Comparison of ENCODE assay signal across 18 cellular contexts in the genomic region with DNA sequence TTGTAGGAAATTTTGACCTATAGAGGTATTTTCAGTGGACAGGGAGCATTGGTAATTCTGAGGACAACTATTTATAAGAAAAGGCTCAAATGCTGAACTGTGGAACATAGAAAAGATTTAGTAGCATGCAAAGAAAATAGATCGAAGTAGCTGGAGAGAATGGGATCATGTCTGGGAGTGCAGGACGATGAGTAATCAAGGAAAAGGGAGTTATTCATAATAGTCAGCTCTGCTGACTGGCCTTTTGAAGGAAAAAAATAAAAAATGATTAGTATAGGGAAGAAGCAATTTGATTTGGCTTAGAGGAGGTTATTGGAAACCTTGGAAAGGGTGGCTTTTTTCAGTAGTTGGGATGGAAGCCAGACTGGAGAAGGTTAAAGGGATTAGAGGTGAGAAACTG. TPM values are rescaled to one million over a fixed set of nuclear protein-coding genes. Genes with fewer than 3 reads are reported as not detected.
DNase-seq lines count a peak whose midpoint lies in the region; TF ChIP-seq lines count a peak whose summit lies in the region.
"Had no signal": no experiment of that assay in that cellular context is flagged by ENCODE, and none has a peak within 500 bp of the region (broad histone marks: within the 10 kb centered on the region; RNA-seq: fewer than 3 reads in every experiment).

No MANE protein-coding gene starts in this region.

- BruUV-seq in mammary epithelial cell (replicated peaks; lab: Mats Ljungman, UMichigan): no TSS peak

- no peak overlapping the region for H2AFZ ChIP-seq in mammary epithelial cell (ENCODE audit: low read depth, low read length)

- intact Hi-C loops in mammary epithelial cell (cut with micrococcal nuclease): no loop called here
- intact Hi-C loops in breast epithelium (cut with DNase I; ENCODE audit: low total_unique reads): no loop called here
- intact Hi-C loops in prostate gland (cut with DNase I): no loop called here
- intact Hi-C loops in activated T-helper 2 cell treated with anti-CD3 and anti-CD28 coated beads, Interferon-gamma antibody, Interleukin-2, Interleukin-4, amounts not matched to agents 10 μg/mL and 5 μg/mL and 100 μg/mL, durations not matched to agents 14 hours and 24 hours and 36 hours (cut with micrococcal nuclease): no loop called here
- intact Hi-C loops in thyroid gland (cut with DNase I): no loop called here

- H3K4me3 Mint-ChIP-seq in activated T-helper 2 cell treated with anti-CD3 and anti-CD28 coated beads, Interferon-gamma antibody, Interleukin-2, Interleukin-4, amounts not matched to agents 10 μg/mL and 5 μg/mL and 100 μg/mL, durations not matched to agents 14 hours and 24 hours and 36 hours (ENCODE audit: low read depth): no peak overlapping the region
- H3K4me3 Mint-ChIP-seq: activated CD8-positive, alpha-beta T cell treated with anti-CD3 and anti-CD28 coated beads, Interleukin-2, amount 10 ng/mL, durations not matched to agents 7 days and 5 days; CD4-positive, CD25-positive, alpha-beta regulatory T cell; T-helper 17 cell; WTC11 had no signal

- no peak overlapping the region for H3K27ac Mint-ChIP-seq in activated T-helper 2 cell treated with anti-CD3 and anti-CD28 coated beads, Interferon-gamma antibody, Interleukin-2, Interleukin-4, amounts not matched to agents 10 μg/mL and 5 μg/mL and 100 μg/mL, durations not matched to agents 14 hours and 24 hours and 36 hours
- H3K27ac Mint-ChIP-seq: activated CD8-positive, alpha-beta T cell treated with anti-CD3 and anti-CD28 coated beads, Interleukin-2, amount 10 ng/mL, durations not matched to agents 7 days and 5 days; CD4-positive, CD25-positive, alpha-beta regulatory T cell; T-helper 17 cell; WTC11 had no signal

- H3K4me3 ChIP-seq in mammary epithelial cell (replicated peaks in 1 of 3; ENCODE audit: insufficient read depth in 1 of 3, low read depth in 2 of 3, low read length in 3 of 3): no peak overlapping the region
- H3K4me3 ChIP-seq in breast epithelium: no peak overlapping the region
- no peak overlapping the region for H3K4me3 ChIP-seq in prostate gland
- H3K4me3 ChIP-seq in thyroid gland (replicated peaks in 1 of 3): no peak overlapping the region
- H3K4me3 ChIP-seq: spleen, tibial artery had no signal

- no peaks in the 10 kb centered on the region for H4K20me1 ChIP-seq in mammary epithelial cell (ENCODE audit: insufficient read depth, low read length)

- no peaks in the 10 kb centered on the region for H3K9me3 Mint-ChIP-seq in activated T-helper 2 cell treated with anti-CD3 and anti-CD28 coated beads, Interferon-gamma antibody, Interleukin-2, Interleukin-4, amounts not matched to agents 10 μg/mL and 5 μg/mL and 100 μg/mL, durations not matched to agents 14 hours and 24 hours and 36 hours
- H3K9me3 Mint-ChIP-seq: WTC11 had no signal

- TF ChIP-seq CTCF in mammary epithelial cell (conservative IDR thresholded peaks at IDR 0.05 in 1 of 2, IDR thresholded peaks at IDR 0.05 in 1 of 2; ENCODE audit: extremely low read depth in 1 of 2, insufficient read depth in 1 of 2, low read depth in 1 of 2, low read length in 2 of 2) (no peak), breast epithelium (IDR thresholded peaks at IDR 0.05) (no peak), prostate gland (IDR thresholded peaks at IDR 0.05) (no peak), thyroid gland (IDR thresholded peaks at IDR 0.05) (no peak)

- H3K4me2 ChIP-seq in mammary epithelial cell (ENCODE audit: insufficient read depth, low read depth, low read length): no peak overlapping the region

- TF ChIP-seq POLR2A in breast epithelium (IDR thresholded peaks at IDR 0.05): no peak
- no peak for TF ChIP-seq POLR2A in prostate gland (IDR thresholded peaks at IDR 0.05)
- no peak for TF ChIP-seq POLR2A in thyroid gland (IDR thresholded peaks at IDR 0.05)

- no peaks in the 10 kb centered on the region for H3K4me1 Mint-ChIP-seq in activated T-helper 2 cell treated with anti-CD3 and anti-CD28 coated beads, Interferon-gamma antibody, Interleukin-2, Interleukin-4, amounts not matched to agents 10 μg/mL and 5 μg/mL and 100 μg/mL, durations not matched to agents 14 hours and 24 hours and 36 hours (ENCODE audit: low read depth)
- H3K4me1 Mint-ChIP-seq: CD4-positive, CD25-positive, alpha-beta regulatory T cell had no signal

- H3K27ac ChIP-seq in mammary epithelial cell (ENCODE audit: insufficient read depth, low read depth, low read length) (no peak overlapping the region), breast epithelium (no peak overlapping the region), prostate gland (no peak overlapping the region), thyroid gland (no peak overlapping the region)
- H3K27ac ChIP-seq: 22Rv1, spleen, tibial artery had no signal

- no peak overlapping the region for H3K9ac ChIP-seq in mammary epithelial cell (ENCODE audit: insufficient read depth, low read length)

- H3K4me1 ChIP-seq in mammary epithelial cell (ENCODE audit: insufficient read depth, low read length) (no peaks in the 10 kb centered on the region), breast epithelium (no peaks in the 10 kb centered on the region), prostate gland (replicated peaks) (no peaks in the 10 kb centered on the region), thyroid gland (no peaks in the 10 kb centered on the region)
- H3K4me1 ChIP-seq: spleen, tibial artery had no signal

- CTCF ChIA-PET in mammary epithelial cell (lab: Charles Lee; ENCODE audit: low non-redundant PET): no interaction called here

- H3K79me2 ChIP-seq in mammary epithelial cell (ENCODE audit: insufficient read depth, low read length): no peaks in the 10 kb centered on the region

- H3K36me3 Mint-ChIP-seq in activated T-helper 2 cell treated with anti-CD3 and anti-CD28 coated beads, Interferon-gamma antibody, Interleukin-2, Interleukin-4, amounts not matched to agents 10 μg/mL and 5 μg/mL and 100 μg/mL, durations not matched to agents 14 hours and 24 hours and 36 hours (ENCODE audit: low read depth): no peaks in the 10 kb centered on the region
- H3K36me3 Mint-ChIP-seq: CD4-positive, CD25-positive, alpha-beta regulatory T cell; WTC11 had no signal

- DNase-seq in mammary epithelial cell (peak; percentile 29), breast epithelium (ENCODE audit: low spot score in 2 of 2) (no peak), astrocyte of the hippocampus (ENCODE audit: low read depth, low spot score) (peak; percentile 48), kidney glomerular epithelial cell (lab: John Stamatoyannopoulos, UW) (peak; percentile 70), prostate gland (ENCODE audit: low spot score) (no peak), thyroid gland (no peak)
- DNase-seq in activated effector memory CD4-positive, alpha-beta T cell treated with anti-CD3 and anti-CD28 coated beads, Interleukin-2, amount 50 U/mL, for 16 hours: no peak
- DNase-seq in activated T-helper 2 cell treated with anti-CD3 and anti-CD28 coated beads, Interferon-gamma antibody, Interleukin-2, Interleukin-4, amounts not matched to agents 10 μg/mL and 5 μg/mL and 100 μg/mL, durations not matched to agents 14 hours and 24 hours and 36 hours (ENCODE audit: low spot score): no peak
- DNase-seq: activated CD8-positive, alpha-beta T cell treated with anti-CD3 and anti-CD28 coated beads, Interleukin-2, amount 10 ng/mL, durations not matched to agents 7 days and 5 days; CD4-positive, CD25-positive, alpha-beta regulatory T cell; cerebellar nuclear complex; NCI-H446; Right ventricle myocardium superior; spleen; T-helper 17 cell; tibial artery had no signal

- H3K36me3 ChIP-seq in mammary epithelial cell (ENCODE audit: insufficient read depth, low read length) (no peaks in the 10 kb centered on the region), breast epithelium (no peaks in the 10 kb centered on the region), prostate gland (no peaks in the 10 kb centered on the region), thyroid gland (no peaks in the 10 kb centered on the region)
- H3K36me3 ChIP-seq: spleen, tibial artery had no signal

- in situ Hi-C loops in mammary epithelial cell (cut with MboI; ENCODE audit: low sequenced_read_pairs in 2 of 2): no loop called here

- no peaks in the 10 kb centered on the region for H3K27me3 Mint-ChIP-seq in activated T-helper 2 cell treated with anti-CD3 and anti-CD28 coated beads, Interferon-gamma antibody, Interleukin-2, Interleukin-4, amounts not matched to agents 10 μg/mL and 5 μg/mL and 100 μg/mL, durations not matched to agents 14 hours and 24 hours and 36 hours (ENCODE audit: low read depth)

- dilution Hi-C loops in mammary epithelial cell (cut with HindIII; ENCODE audit: low sequenced_read_pairs): no loop called here

- H3K9me3 ChIP-seq in mammary epithelial cell (replicated peaks; ENCODE audit: insufficient read depth, low read length) (no peaks in the 10 kb centered on the region), breast epithelium (no peaks in the 10 kb centered on the region), prostate gland (no peaks in the 10 kb centered on the region), thyroid gland (no peaks in the 10 kb centered on the region)
- H3K9me3 ChIP-seq: spleen, tibial artery had no signal

- WGBS in mammary epithelial cell (ENCODE audit: low coverage, missing lambda C conversion rate): 61% methylated on average over 2 of the region's 2 CpGs
- 87% methylated on average over 2 of the region's 2 CpGs for WGBS in prostate gland
- WGBS in thyroid gland, 2 donors: 87% methylated on average over 2 of the region's 2 CpGs

- no peaks in the 10 kb centered on the region for H3K27me3 ChIP-seq in mammary epithelial cell (ENCODE audit: insufficient read depth, low read length)
- no peaks in the 10 kb centered on the region for H3K27me3 ChIP-seq in breast epithelium
- no peaks in the 10 kb centered on the region for H3K27me3 ChIP-seq in prostate gland (replicated peaks; ENCODE audit: insufficient read depth)
- H3K27me3 ChIP-seq in thyroid gland: no peaks in the 10 kb centered on the region
- H3K27me3 ChIP-seq: spleen, tibial artery had no signal

RNA-seq across cellular contexts. Expression of gene ANK2, which starts 22.9 kb away (rescaled TPM):
- total RNA-seq in mammary epithelial cell (10 to 100 TPM in 1 of 2 donors, 1 to 10 TPM in 1; 6.9 to 44.3 TPM), breast epithelium (100 to 1,000 TPM in 1 of 3 donors, 10 to 100 TPM in 2; 22.0 to 145 (median 36.7) TPM), prostate gland (10 to 100 TPM in 1 of 2 donors, 1 to 10 TPM in 1; 3.5 to 26.0 TPM), thyroid gland (10 to 100 TPM; 25.9 to 64.4 (median 55.4) TPM)
- polyA plus RNA-seq in mammary epithelial cell: 0.69 TPM
- 24.1 TPM for polyA minus RNA-seq in mammary epithelial cell
- 2.5 and 2.9 TPM in 2 replicates for total RNA-seq in activated T-helper 2 cell treated with anti-CD3 and anti-CD28 coated beads, Interferon-gamma antibody, Interleukin-2, Interleukin-4, amounts not matched to agents 10 μg/mL and 5 μg/mL and 100 μg/mL, durations not matched to agents 14 hours and 24 hours and 36 hours
- total RNA-seq: CD4-positive, CD25-positive, alpha-beta regulatory T cell had no signal
- polyA plus RNA-seq: CD4-positive, CD25-positive, alpha-beta regulatory T cell had no signal

Comparison
In these comparisons a context has a peak if more than half of its experiments do, and no peak if none do; other contexts are left out.
1. DNase-seq: peak in mammary epithelial cell (single experiment), astrocyte of the hippocampus (single experiment) and kidney glomerular epithelial cell (single experiment); none in breast epithelium (0 of 2), prostate gland (single experiment), activated effector memory CD4-positive, alpha-beta T cell treated with anti-CD3 and anti-CD28 coated beads, Interleukin-2, amount 50 U/mL, for 16 hours (single experiment), activated T-helper 2 cell treated with anti-CD3 and anti-CD28 coated beads, Interferon-gamma antibody, Interleukin-2, Interleukin-4, amounts not matched to agents 10 μg/mL and 5 μg/mL and 100 μg/mL, durations not matched to agents 14 hours and 24 hours and 36 hours (single experiment) and thyroid gland (0 of 2).